In genomic region chr7:29840701-29841100, GRCh38 we compare ENCODE assay signal across 21 cellular contexts. TPM values are rescaled to one million over a fixed set of nuclear protein-coding genes. Genes with fewer than 3 reads are reported as not detected.
DNase-seq lines count a peak whose midpoint lies in the region; ATAC-seq and TF ChIP-seq lines count a peak whose summit lies in the region.
"Had no signal": no experiment of that assay in that cellular context is flagged by ENCODE, and none has a peak within 500 bp of the region (broad histone marks: within the 10 kb centered on the region; RNA-seq: fewer than 3 reads in every experiment).

No MANE protein-coding gene starts in this region.

- peak; percentile 21 to 26; a peak in 3 of 4 replicates for TF ChIP-seq CTCF in GM23338 (conservative IDR thresholded peaks at IDR 0.05; ENCODE audit: low read depth in 2 of 2)
- TF ChIP-seq CTCF in VCaP (conservative IDR thresholded peaks at IDR 0.05) = 0 out of 2 replicates have a peak, but pooled peaks have one; percentile 12
- TF ChIP-seq CTCF in fibroblast of mammary gland (conservative IDR thresholded peaks at IDR 0.05; ENCODE audit: control insufficient read depth, insufficient read depth, low read depth, low read length) = peak; percentile 12
- TF ChIP-seq CTCF in gastrocnemius medialis (IDR thresholded peaks at IDR 0.05 in 4 of 5, conservative IDR thresholded peaks at IDR 0.05 in 1 of 5) = no peak

- H3K9me3 Mint-ChIP-seq in GM23338 = no peaks in the 10 kb centered on the region
- H3K9me3 Mint-ChIP-seq: CD4-positive, CD25-positive, alpha-beta regulatory T cell had no signal

- H3K9me3 ChIP-seq in gastrocnemius medialis = no peaks in the 10 kb centered on the region
- H3K9me3 ChIP-seq: Caco-2 had no signal

- DNase-seq in GM23338 (ENCODE audit: low spot score) = peak; percentile 33
- DNase-seq in fibroblast of mammary gland (ENCODE audit: low read depth) = no peak
- DNase-seq in gastrocnemius medialis = no peak
- DNase-seq in CD1c-positive myeloid dendritic cell (ENCODE audit: extremely low spot score) = no peak
- no peak for DNase-seq in C1 segment of cervical spinal cord (lab: John Stamatoyannopoulos, UW)
- DNase-seq: ACHN; AML-193; Caco-2; CD4-positive, CD25-positive, alpha-beta regulatory T cell; EL; MV-4-11; NCI-H1694 treated with DMSO at 0.1 percent for 48 hours; NCI-H510A treated with DMSO at 0.1 percent for 48 hours; NCI-H774; SIG-M5 had no signal

- intact Hi-C loops in gastrocnemius medialis (cut with DNase I; ENCODE audit: low total_unique reads) = no loop called here

- H3K4me1 Mint-ChIP-seq in GM23338 = peaks cover 22% of the 10 kb centered on the region
- H3K4me1 Mint-ChIP-seq: CD4-positive, CD25-positive, alpha-beta regulatory T cell had no signal

- H3K27me3 Mint-ChIP-seq in GM23338 (ENCODE audit: insufficient read depth, low read depth, poor library complexity) = peaks cover 13% of the 10 kb centered on the region

- no peak for TF ChIP-seq POLR2A in gastrocnemius medialis (IDR thresholded peaks at IDR 0.05)

- H3K4me1 ChIP-seq in GM23338 (ENCODE audit: insufficient read depth) = no peaks in the 10 kb centered on the region
- H3K4me1 ChIP-seq in gastrocnemius medialis = peaks cover 54 to 57% of the 10 kb centered on the region in 2 donors
- H3K4me1 ChIP-seq: Caco-2 had no signal

- H3K4me3 ChIP-seq in GM23338 (no peak overlapping the region), fibroblast of mammary gland (ENCODE audit: control insufficient read depth, low read depth, low read length) (no peak overlapping the region), gastrocnemius medialis (no peak overlapping the region)

- H3K9me2 ChIP-seq in GM23338 (ENCODE audit: insufficient read depth) = no peaks in the 10 kb centered on the region

- no peaks in the 10 kb centered on the region for H4K20me1 ChIP-seq in GM23338 (replicated peaks; ENCODE audit: insufficient read depth)

- ATAC-seq in GM23338 (peak; percentile 55), gastrocnemius medialis (no peak), GM19452 (IDR thresholded peaks at IDR 0.05; ENCODE audit: unreplicated experiment) (no peak)

- H3K36me3 ChIP-seq in GM23338 (ENCODE audit: insufficient read depth) (no peaks in the 10 kb centered on the region), gastrocnemius medialis (no peaks in the 10 kb centered on the region)

- no peak overlapping the region for H2AFZ ChIP-seq in GM23338

- H3K27me3 ChIP-seq in GM23338 (ENCODE audit: insufficient read depth) (no peaks in the 10 kb centered on the region), gastrocnemius medialis (no peaks in the 10 kb centered on the region)

- H3F3A ChIP-seq in GM23338 (replicated peaks; ENCODE audit: low read depth) = no peaks in the 10 kb centered on the region

- no peak overlapping the region for H3K27ac ChIP-seq in GM23338 (ENCODE audit: low read depth)
- H3K27ac ChIP-seq in VCaP = no peak overlapping the region
- H3K27ac ChIP-seq in gastrocnemius medialis = peak overlapping the region in 3 of 4 donors; percentile 56 to 67 (median 64)
- H3K27ac ChIP-seq: HL-60, KMS-11, RWPE1 had no signal

- in situ Hi-C loops in gastrocnemius medialis (cut with MboI; ENCODE audit: low sequenced_read_pairs in 4 of 4) = no loop called here

- H3K79me2 ChIP-seq in GM23338 (replicated peaks; ENCODE audit: insufficient read depth) = no peaks in the 10 kb centered on the region

- no peak overlapping the region for H3K27ac Mint-ChIP-seq in GM23338
- H3K27ac Mint-ChIP-seq: CD4-positive, CD25-positive, alpha-beta regulatory T cell had no signal

- no peak overlapping the region for H3K4me3 Mint-ChIP-seq in GM23338
- H3K4me3 Mint-ChIP-seq: CD4-positive, CD25-positive, alpha-beta regulatory T cell had no signal

- H3K4me2 ChIP-seq in GM23338 = no peak overlapping the region
- H3K4me2 ChIP-seq: KMS-11 had no signal

- H3K36me3 Mint-ChIP-seq in GM23338 (ENCODE audit: low read depth) = no peaks in the 10 kb centered on the region
- H3K36me3 Mint-ChIP-seq: CD4-positive, CD25-positive, alpha-beta regulatory T cell had no signal

TF ChIP-seq in GM23338, 12 proteins besides CTCF, POLR2A, EP300 and RAD21:
- TF ChIP-seq POLR2AphosphoS5 (IDR thresholded peaks at IDR 0.05; ENCODE audit: low read depth) (no peak), STAT1 (IDR thresholded peaks at IDR 0.05; ENCODE audit: unreplicated experiment) (no peak), NANOG (IDR thresholded peaks at IDR 0.05; ENCODE audit: borderline replicate concordance) (no peak), JUNB (IDR thresholded peaks at IDR 0.05; ENCODE audit: unreplicated experiment) (no peak), EZH2 (IDR thresholded peaks at IDR 0.05; ENCODE audit: low read depth, unreplicated experiment) (no peak), ETS1 (IDR thresholded peaks at IDR 0.05) (no peak)
TF ChIP-seq in GM23338: peak in this region for 0.

RNA-seq across cellular contexts. Expression of gene WIPF3, which starts 34.4 kb away (rescaled TPM):
- total RNA-seq in GM23338 (2014; rRNA removed; shearing (Covaris generic)) = 5.7 and 5.9 TPM in 2 replicates
- 10.0 and 11.4 TPM in 2 replicates for polyA plus RNA-seq in GM23338 (2016; fragmentation: Nextera tagmentation; extraction: Ambion mirVana)
- 1 to 10 TPM; 4.2 to 9.9 (median 8.3) TPM for total RNA-seq in gastrocnemius medialis
- total RNA-seq: CD4-positive, CD25-positive, alpha-beta regulatory T cell; HT1080 had no signal
- polyA plus RNA-seq: CD4-positive, CD25-positive, alpha-beta regulatory T cell had no signal

Comparison
In these comparisons a context has a peak if more than half of its experiments do, and no peak if none do; other contexts are left out.
1. H3K27ac ChIP-seq: peak in gastrocnemius medialis (3 of 4); none in GM23338 (single experiment) and VCaP (single experiment).
2. CTCF ChIP-seq: peak in GM23338 (2 of 2), VCaP (single experiment) and fibroblast of mammary gland (single experiment); none in gastrocnemius medialis (0 of 5).